ENCODE assay signal across 1 cellular context in genomic region chr12:120194534-120195395, GRCh38.
A peak's percentile ranks its signal among the peaks of the same experiment; 100 is the strongest.
TF ChIP-seq lines count a peak whose summit lies in the region.

TSS of gene GCN1 (minus strand) at chr12:120194715. CDS start at chr12:120194697, 18 bp downstream.

TF ChIP-seq in WTC11, 78 proteins besides CTCF, POLR2A, EP300 and RAD21 (continued from another document):
- TF ChIP-seq, protein P1, sequence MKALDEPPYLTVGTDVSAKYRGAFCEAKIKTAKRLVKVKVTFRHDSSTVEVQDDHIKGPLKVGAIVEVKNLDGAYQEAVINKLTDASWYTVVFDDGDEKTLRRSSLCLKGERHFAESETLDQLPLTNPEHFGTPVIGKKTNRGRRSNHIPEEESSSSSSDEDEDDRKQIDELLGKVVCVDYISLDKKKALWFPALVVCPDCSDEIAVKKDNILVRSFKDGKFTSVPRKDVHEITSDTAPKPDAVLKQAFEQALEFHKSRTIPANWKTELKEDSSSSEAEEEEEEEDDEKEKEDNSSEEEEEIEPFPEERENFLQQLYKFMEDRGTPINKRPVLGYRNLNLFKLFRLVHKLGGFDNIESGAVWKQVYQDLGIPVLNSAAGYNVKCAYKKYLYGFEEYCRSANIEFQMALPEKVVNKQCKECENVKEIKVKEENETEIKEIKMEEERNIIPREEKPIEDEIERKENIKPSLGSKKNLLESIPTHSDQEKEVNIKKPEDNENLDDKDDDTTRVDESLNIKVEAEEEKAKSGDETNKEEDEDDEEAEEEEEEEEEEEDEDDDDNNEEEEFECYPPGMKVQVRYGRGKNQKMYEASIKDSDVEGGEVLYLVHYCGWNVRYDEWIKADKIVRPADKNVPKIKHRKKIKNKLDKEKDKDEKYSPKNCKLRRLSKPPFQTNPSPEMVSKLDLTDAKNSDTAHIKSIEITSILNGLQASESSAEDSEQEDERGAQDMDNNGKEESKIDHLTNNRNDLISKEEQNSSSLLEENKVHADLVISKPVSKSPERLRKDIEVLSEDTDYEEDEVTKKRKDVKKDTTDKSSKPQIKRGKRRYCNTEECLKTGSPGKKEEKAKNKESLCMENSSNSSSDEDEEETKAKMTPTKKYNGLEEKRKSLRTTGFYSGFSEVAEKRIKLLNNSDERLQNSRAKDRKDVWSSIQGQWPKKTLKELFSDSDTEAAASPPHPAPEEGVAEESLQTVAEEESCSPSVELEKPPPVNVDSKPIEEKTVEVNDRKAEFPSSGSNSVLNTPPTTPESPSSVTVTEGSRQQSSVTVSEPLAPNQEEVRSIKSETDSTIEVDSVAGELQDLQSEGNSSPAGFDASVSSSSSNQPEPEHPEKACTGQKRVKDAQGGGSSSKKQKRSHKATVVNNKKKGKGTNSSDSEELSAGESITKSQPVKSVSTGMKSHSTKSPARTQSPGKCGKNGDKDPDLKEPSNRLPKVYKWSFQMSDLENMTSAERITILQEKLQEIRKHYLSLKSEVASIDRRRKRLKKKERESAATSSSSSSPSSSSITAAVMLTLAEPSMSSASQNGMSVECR (CRISPR knock-in tag; IDR thresholded peaks at IDR 0.05; ENCODE audit: borderline replicate concordance): peak; percentile 77; the same call in 1 of the 2 replicates
- no peak for TF ChIP-seq NR1H2 (CRISPR knock-in tag; IDR thresholded peaks at IDR 0.05)
- no peak for TF ChIP-seq PRDM15 (CRISPR knock-in tag; IDR thresholded peaks at IDR 0.05)
- 0 out of 2 replicates have a peak, but pooled peaks have one; percentile 69 for TF ChIP-seq CBFB (CRISPR knock-in tag; IDR thresholded peaks at IDR 0.05; ENCODE audit: low read depth)
- TF ChIP-seq ZNF416 (CRISPR knock-in tag; IDR thresholded peaks at IDR 0.05): peak; percentile 87
- TF ChIP-seq, protein P2, sequence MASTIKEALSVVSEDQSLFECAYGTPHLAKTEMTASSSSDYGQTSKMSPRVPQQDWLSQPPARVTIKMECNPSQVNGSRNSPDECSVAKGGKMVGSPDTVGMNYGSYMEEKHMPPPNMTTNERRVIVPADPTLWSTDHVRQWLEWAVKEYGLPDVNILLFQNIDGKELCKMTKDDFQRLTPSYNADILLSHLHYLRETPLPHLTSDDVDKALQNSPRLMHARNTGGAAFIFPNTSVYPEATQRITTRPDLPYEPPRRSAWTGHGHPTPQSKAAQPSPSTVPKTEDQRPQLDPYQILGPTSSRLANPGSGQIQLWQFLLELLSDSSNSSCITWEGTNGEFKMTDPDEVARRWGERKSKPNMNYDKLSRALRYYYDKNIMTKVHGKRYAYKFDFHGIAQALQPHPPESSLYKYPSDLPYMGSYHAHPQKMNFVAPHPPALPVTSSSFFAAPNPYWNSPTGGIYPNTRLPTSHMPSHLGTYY (CRISPR knock-in tag; IDR thresholded peaks at IDR 0.05): peak; percentile 53
